Comparison of ENCODE assay signal across 8 cellular contexts in genomic region chr19:4083677-4084546, GRCh38. TPM values are rescaled to one million over a fixed set of nuclear protein-coding genes. Genes with fewer than 3 reads are reported as not detected.
DNase-seq lines count a peak whose midpoint lies in the region; ATAC-seq and TF ChIP-seq lines count a peak whose summit lies in the region.

No MANE protein-coding gene starts in this region.

- no peaks in the 10 kb centered on the region for H3F3A ChIP-seq in MM.1S (ENCODE audit: insufficient read depth, low read length)

- no peak for TF ChIP-seq CTCF in DND-41 (IDR thresholded peaks at IDR 0.05; ENCODE audit: borderline replicate concordance, extremely low read depth, low read length, poor library complexity, severe bottlenecking)
- no peak for TF ChIP-seq CTCF in MM.1S (IDR thresholded peaks at IDR 0.05; ENCODE audit: low read length)
- no peak for TF ChIP-seq CTCF in thyroid gland (IDR thresholded peaks at IDR 0.05)

- no peak overlapping the region for H3K4me3 ChIP-seq in DND-41 (ENCODE audit: low read depth in 1 of 2, low read length in 2 of 2)
- no peak overlapping the region for H3K4me3 ChIP-seq in MM.1S (ENCODE audit: low read length)
- peak overlapping the region; percentile 28 for H3K4me3 ChIP-seq in effector memory CD4-positive, alpha-beta T cell (ENCODE audit: insufficient read depth, low read depth, low read length, poor library complexity, severe bottlenecking)
- peak overlapping the region; percentile 41 for H3K4me3 ChIP-seq in rectal smooth muscle tissue (ENCODE audit: low read length)
- no peak overlapping the region for H3K4me3 ChIP-seq in mesenchymal stem cell (ENCODE audit: insufficient read depth in 1 of 2, low read depth in 1 of 2, low read length in 2 of 2)
- no peak overlapping the region for H3K4me3 ChIP-seq in thyroid gland (replicated peaks in 1 of 3)

- no peak overlapping the region for H2AFZ ChIP-seq in DND-41 (ENCODE audit: low read depth, low read length)
- peak overlapping the region; percentile 24; the same call in 1 of the 2 replicates for H2AFZ ChIP-seq in MM.1S (ENCODE audit: low read length)
- no peak overlapping the region for H2AFZ ChIP-seq in mesenchymal stem cell (ENCODE audit: low read depth, low read length)

- H3K4me2 ChIP-seq in DND-41 (ENCODE audit: insufficient read depth, low read length), result no peak overlapping the region
- no peak overlapping the region for H3K4me2 ChIP-seq in MM.1S (ENCODE audit: low read depth, low read length)
- H3K4me2 ChIP-seq in mesenchymal stem cell (ENCODE audit: low read length, poor library complexity, severe bottlenecking), result no peak overlapping the region

- no peak overlapping the region for H4K91ac ChIP-seq in mesenchymal stem cell (ENCODE audit: low read length)

- no peak overlapping the region for H3K23ac ChIP-seq in mesenchymal stem cell (ENCODE audit: low read length in 2 of 2)

- no peaks in the 10 kb centered on the region for H3K27me3 ChIP-seq in DND-41 (ENCODE audit: insufficient read depth, low read length, poor library complexity)
- H3K27me3 ChIP-seq in MM.1S (replicated peaks; ENCODE audit: insufficient read depth, low read length), result no peaks in the 10 kb centered on the region
- H3K27me3 ChIP-seq in effector memory CD4-positive, alpha-beta T cell (replicated peaks; ENCODE audit: control insufficient read depth, insufficient read depth, low read length, poor library complexity, severe bottlenecking), result no peaks in the 10 kb centered on the region
- H3K27me3 ChIP-seq in rectal smooth muscle tissue (ENCODE audit: control insufficient read depth, insufficient read depth, low read length), result no peaks in the 10 kb centered on the region
- H3K27me3 ChIP-seq in mesenchymal stem cell (ENCODE audit: control insufficient read depth in 1 of 2, insufficient read depth in 1 of 2, low read length in 2 of 2), result no peaks in the 10 kb centered on the region
- H3K27me3 ChIP-seq in thyroid gland, result no peaks in the 10 kb centered on the region

- H2BK12ac ChIP-seq in mesenchymal stem cell (ENCODE audit: low read length in 2 of 2), result no peak overlapping the region

- H3K18ac ChIP-seq in mesenchymal stem cell (ENCODE audit: low read depth in 1 of 2, low read length in 2 of 2), result no peak overlapping the region

- no peak overlapping the region for H2BK120ac ChIP-seq in mesenchymal stem cell (ENCODE audit: low read depth, low read length)

- H4K20me1 ChIP-seq in DND-41 (ENCODE audit: insufficient read depth, low read length) (peaks cover 5% of the 10 kb centered on the region; the same call in 1 of the 2 replicates), MM.1S (ENCODE audit: insufficient read depth, low read length) (no peaks in the 10 kb centered on the region)

- H3K79me1 ChIP-seq in mesenchymal stem cell (replicated peaks; ENCODE audit: low read length, poor library complexity, severe bottlenecking), result no peaks in the 10 kb centered on the region

- H3K79me2 ChIP-seq in DND-41 (ENCODE audit: insufficient read depth, low read length) (no peaks in the 10 kb centered on the region), MM.1S (ENCODE audit: low read length) (no peaks in the 10 kb centered on the region)

- no peak overlapping the region for H3K27ac ChIP-seq in DND-41 (ENCODE audit: low read length)
- H3K27ac ChIP-seq in MM.1S (ENCODE audit: low read length), result no peak overlapping the region
- H3K27ac ChIP-seq in effector memory CD4-positive, alpha-beta T cell (ENCODE audit: insufficient read depth, low read length, poor library complexity, severe bottlenecking), result peak overlapping the region; percentile 53
- no peak overlapping the region for H3K27ac ChIP-seq in rectal smooth muscle tissue (ENCODE audit: low read depth, low read length)
- H3K27ac ChIP-seq in mesenchymal stem cell (ENCODE audit: low read length, poor library complexity, severe bottlenecking), result no peak overlapping the region
- H3K27ac ChIP-seq in thyroid gland, result no peak overlapping the region

- H3K4ac ChIP-seq in mesenchymal stem cell (ENCODE audit: low read depth in 1 of 2, low read length in 2 of 2), result no peak overlapping the region

- H3K14ac ChIP-seq in mesenchymal stem cell (ENCODE audit: low read length in 2 of 2), result no peak overlapping the region

- no peaks in the 10 kb centered on the region for H3K9me2 ChIP-seq in MM.1S (replicated peaks; ENCODE audit: insufficient read depth, low read length)

- H3K36me3 ChIP-seq in DND-41 (ENCODE audit: insufficient read depth, low read length) (no peaks in the 10 kb centered on the region), MM.1S (replicated peaks; ENCODE audit: insufficient read depth, low read length) (no peaks in the 10 kb centered on the region), rectal smooth muscle tissue (ENCODE audit: control insufficient read depth, insufficient read depth, low read length) (no peaks in the 10 kb centered on the region), mesenchymal stem cell (ENCODE audit: control insufficient read depth in 1 of 2, insufficient read depth in 2 of 2, low read depth in 1 of 2, low read length in 2 of 2) (peaks cover 0 to 7% of the 10 kb centered on the region in 2 experiments), thyroid gland (no peaks in the 10 kb centered on the region)
- H3K36me3 ChIP-seq in effector memory CD4-positive, alpha-beta T cell (ENCODE audit: control insufficient read depth, insufficient read depth, low read length), result no peaks in the 10 kb centered on the region

- no peak for TF ChIP-seq POLR2A in thyroid gland (IDR thresholded peaks at IDR 0.05)

- intact Hi-C loops in thyroid gland (cut with DNase I), result no loop called here

- WGBS in mesenchymal stem cell, result 87% methylated on average over 22 of the region's 28 CpGs
- 66 to 67% methylated on average over 21 to 22 of the region's 28 CpGs for WGBS in thyroid gland, 2 donors

- H2BK15ac ChIP-seq in mesenchymal stem cell (ENCODE audit: low read depth, poor library complexity, severe bottlenecking), result no peak overlapping the region

- no peak overlapping the region for H4K8ac ChIP-seq in mesenchymal stem cell (ENCODE audit: low read length)

- H3K9me3 ChIP-seq in DND-41 (ENCODE audit: insufficient read depth, low read length, severe bottlenecking), result no peaks in the 10 kb centered on the region
- no peaks in the 10 kb centered on the region for H3K9me3 ChIP-seq in MM.1S (replicated peaks; ENCODE audit: insufficient read depth, low read length)
- no peaks in the 10 kb centered on the region for H3K9me3 ChIP-seq in effector memory CD4-positive, alpha-beta T cell (ENCODE audit: control insufficient read depth, low read length)
- no peaks in the 10 kb centered on the region for H3K9me3 ChIP-seq in mesenchymal stem cell (ENCODE audit: control insufficient read depth, low read length)
- no peaks in the 10 kb centered on the region for H3K9me3 ChIP-seq in thyroid gland

- H3K9ac ChIP-seq in DND-41 (ENCODE audit: low read depth, low read length), result no peak overlapping the region
- H3K9ac ChIP-seq in MM.1S (ENCODE audit: low read length), result no peak overlapping the region
- H3K9ac ChIP-seq in rectal smooth muscle tissue (ENCODE audit: low read length), result no peak overlapping the region
- H3K9ac ChIP-seq in mesenchymal stem cell (ENCODE audit: low read length), result no peak overlapping the region

- H3K4me1 ChIP-seq in DND-41 (ENCODE audit: insufficient read depth, low read length) (peaks cover 25% of the 10 kb centered on the region), MM.1S (ENCODE audit: low read length) (peaks cover 3% of the 10 kb centered on the region; the same call in 1 of the 2 replicates), rectal smooth muscle tissue (ENCODE audit: control insufficient read depth, insufficient read depth, low read length) (no peaks in the 10 kb centered on the region), mesenchymal stem cell (ENCODE audit: control insufficient read depth, insufficient read depth, low read depth, low read length) (peaks cover 8% of the 10 kb centered on the region), thyroid gland (no peaks in the 10 kb centered on the region)
- H3K4me1 ChIP-seq in effector memory CD4-positive, alpha-beta T cell (ENCODE audit: control insufficient read depth, insufficient read depth, low read length, poor library complexity, severe bottlenecking), result peaks cover 57% of the 10 kb centered on the region

- peak; percentile 40 for DNase-seq in DND-41
- DNase-seq in MM.1S, result no peak
- DNase-seq in effector memory CD4-positive, alpha-beta T cell, result peak in 1 of 3 donors; percentile 37
- no peak for DNase-seq in mesenchymal stem cell
- DNase-seq in thyroid gland, result no peak
- no peak for DNase-seq in DMS79 treated with DMSO at 0.1 percent for 48 hours (lab: John Stamatoyannopoulos, UW)

- no peak overlapping the region for H2BK5ac ChIP-seq in mesenchymal stem cell (ENCODE audit: low read depth, low read length, poor library complexity, severe bottlenecking)

- no peak overlapping the region for H2AK5ac ChIP-seq in mesenchymal stem cell (ENCODE audit: low read length, severe bottlenecking)

- ATAC-seq in DND-41 (ENCODE audit: insufficient read depth, low read depth) (no peak), HG02678 (IDR thresholded peaks at IDR 0.05; ENCODE audit: unreplicated experiment) (no peak)

RNA-seq across cellular contexts. Expression of gene ZBTB7A, which starts 17.2 kb away (rescaled TPM):
- 27.7 TPM for polyA plus RNA-seq in mesenchymal stem cell (2013, experiment 1 of 2)
- polyA plus RNA-seq in mesenchymal stem cell (2013, experiment 2 of 2), result 26.9 TPM
- 10 to 100 TPM; 45.3 to 85.3 (median 54.9) TPM for total RNA-seq in thyroid gland

RNA-seq across cellular contexts. Expression of gene MAP2K2, which starts 40.0 kb away (rescaled TPM):
- 184 TPM for polyA plus RNA-seq in mesenchymal stem cell (2013, experiment 1 of 2)
- polyA plus RNA-seq in mesenchymal stem cell (2013, experiment 2 of 2), result 179 TPM
- total RNA-seq in thyroid gland, result 10 to 100 TPM; 59.4 to 95.3 (median 81.8) TPM

Comparison
In these comparisons a context has a peak if more than half of its experiments do, and no peak if none do; other contexts are left out.
1. H3K4me3 ChIP-seq: peak in effector memory CD4-positive, alpha-beta T cell (single experiment) and rectal smooth muscle tissue (single experiment); none in DND-41 (0 of 2), MM.1S (single experiment), mesenchymal stem cell (0 of 2) and thyroid gland (0 of 3).